ENCODE assay signal across 18 cellular contexts in the genomic region with DNA sequence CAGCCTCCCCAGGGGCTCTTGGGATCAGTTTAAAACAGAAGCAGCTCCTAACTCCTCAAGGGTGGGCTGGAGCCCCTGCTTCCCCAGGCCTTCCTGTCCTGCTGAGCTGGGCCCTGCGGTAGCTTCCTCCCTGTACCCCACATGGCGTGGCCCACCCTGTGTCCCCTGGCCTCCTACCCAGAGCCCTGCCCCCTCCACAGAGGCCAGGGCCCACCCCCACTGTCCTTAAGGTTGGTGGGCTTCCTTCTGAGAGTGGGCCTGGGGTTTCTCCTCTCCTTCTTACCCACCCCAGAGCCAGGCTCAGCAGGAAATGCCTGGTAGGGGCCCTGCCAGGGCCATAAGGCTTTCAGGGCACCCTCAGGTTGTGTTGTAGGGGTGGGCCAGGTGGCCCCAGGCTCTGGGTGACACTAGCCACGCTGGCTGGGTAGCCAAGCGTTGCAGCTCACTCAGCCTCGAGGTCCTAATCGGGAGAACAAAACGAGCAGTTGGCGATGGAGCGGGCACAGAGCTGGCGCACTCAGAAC. TPM values are rescaled to one million over a fixed set of nuclear protein-coding genes. Genes with fewer than 3 reads are reported as not detected.
DNase-seq lines count a peak whose midpoint lies in the region; TF ChIP-seq lines count a peak whose summit lies in the region.
"Had no signal": no experiment of that assay in that cellular context is flagged by ENCODE, and none has a peak within 500 bp of the region (broad histone marks: within the 10 kb centered on the region; RNA-seq: fewer than 3 reads in every experiment).

No MANE protein-coding gene starts in this region.

- no peaks in the 10 kb centered on the region for H3K36me3 ChIP-seq in HUES6 (ENCODE audit: control insufficient read depth, insufficient read depth, low read length)
- no peaks in the 10 kb centered on the region for H3K36me3 ChIP-seq in breast epithelium
- peaks cover 0 to 64% of the 10 kb centered on the region in 2 experiments for H3K36me3 ChIP-seq in mesenchymal stem cell (ENCODE audit: control insufficient read depth in 1 of 2, insufficient read depth in 2 of 2, low read depth in 1 of 2, low read length in 2 of 2)
- H3K36me3 ChIP-seq in subcutaneous abdominal adipose tissue (ENCODE audit: control insufficient read depth in 5 of 5, insufficient read depth in 5 of 5, low read length in 5 of 5): no peaks in the 10 kb centered on the region

- H3K79me1 ChIP-seq in mesenchymal stem cell (replicated peaks; ENCODE audit: low read length, poor library complexity, severe bottlenecking): peaks cover 34% of the 10 kb centered on the region

- H3K27ac ChIP-seq in HUES6 (ENCODE audit: low read depth, low read length) (peak overlapping the region; percentile 48; the same call in 1 of the 2 replicates), breast epithelium (peak overlapping the region; percentile 54 to 57), mesenchymal stem cell (ENCODE audit: low read length, poor library complexity, severe bottlenecking) (no peak overlapping the region), subcutaneous abdominal adipose tissue (ENCODE audit: low read depth, low read length) (peak overlapping the region; percentile 16)
- H3K27ac ChIP-seq: foreskin keratinocyte, HL-60, psoas muscle had no signal

- peak overlapping the region; percentile 25 for H4K91ac ChIP-seq in mesenchymal stem cell (ENCODE audit: low read length)

- H2BK15ac ChIP-seq in mesenchymal stem cell (ENCODE audit: low read depth, poor library complexity, severe bottlenecking): no peak overlapping the region

- no peak overlapping the region for H3K4ac ChIP-seq in mesenchymal stem cell (ENCODE audit: low read depth in 1 of 2, low read length in 2 of 2)

- no peak overlapping the region for H3K14ac ChIP-seq in mesenchymal stem cell (ENCODE audit: low read length in 2 of 2)

- H3K4me1 ChIP-seq in HUES6 (ENCODE audit: control insufficient read depth, insufficient read depth, low read length) (peaks cover 19% of the 10 kb centered on the region), breast epithelium (peaks cover 17 to 49% of the 10 kb centered on the region in 2 donors), mesenchymal stem cell (ENCODE audit: control insufficient read depth, insufficient read depth, low read depth, low read length) (peaks cover 62% of the 10 kb centered on the region), subcutaneous abdominal adipose tissue (ENCODE audit: control insufficient read depth in 5 of 5, insufficient read depth in 5 of 5, low read length in 5 of 5) (peaks cover 26 to 91% (median 83%) of the 10 kb centered on the region in 5 donors)

- no peaks in the 10 kb centered on the region for H3K9me3 ChIP-seq in HUES6 (ENCODE audit: control insufficient read depth, insufficient read depth, low read depth, low read length)
- H3K9me3 ChIP-seq in breast epithelium: no peaks in the 10 kb centered on the region
- no peaks in the 10 kb centered on the region for H3K9me3 ChIP-seq in mesenchymal stem cell (ENCODE audit: control insufficient read depth, low read length)
- H3K9me3 ChIP-seq in subcutaneous abdominal adipose tissue (ENCODE audit: control insufficient read depth in 5 of 5, low read length in 5 of 5): no peaks in the 10 kb centered on the region
- H3K9me3 ChIP-seq: psoas muscle had no signal

- no peak overlapping the region for H2BK5ac ChIP-seq in mesenchymal stem cell (ENCODE audit: low read depth, low read length, poor library complexity, severe bottlenecking)

- no peak for TF ChIP-seq CTCF in breast epithelium (IDR thresholded peaks at IDR 0.05)

- H3K23ac ChIP-seq in mesenchymal stem cell (ENCODE audit: low read length in 2 of 2): no peak overlapping the region

- H3K18ac ChIP-seq in mesenchymal stem cell (ENCODE audit: low read depth in 1 of 2, low read length in 2 of 2): no peak overlapping the region

- H3K4me2 ChIP-seq in mesenchymal stem cell (ENCODE audit: low read length, poor library complexity, severe bottlenecking): no peak overlapping the region

- H3K27me3 ChIP-seq in HUES6 (ENCODE audit: control insufficient read depth, insufficient read depth, low read length): no peaks in the 10 kb centered on the region
- no peaks in the 10 kb centered on the region for H3K27me3 ChIP-seq in breast epithelium
- no peaks in the 10 kb centered on the region for H3K27me3 ChIP-seq in mesenchymal stem cell (ENCODE audit: control insufficient read depth in 1 of 2, insufficient read depth in 1 of 2, low read length in 2 of 2)
- H3K27me3 ChIP-seq in subcutaneous abdominal adipose tissue (ENCODE audit: control insufficient read depth in 5 of 5, insufficient read depth in 4 of 5, low read length in 5 of 5): no peaks in the 10 kb centered on the region
- H3K27me3 ChIP-seq: foreskin keratinocyte had no signal

- H3K4me3 ChIP-seq in HUES6 (ENCODE audit: low read depth, low read length): no peak overlapping the region
- no peak overlapping the region for H3K4me3 ChIP-seq in breast epithelium
- no peak overlapping the region for H3K4me3 ChIP-seq in mesenchymal stem cell (ENCODE audit: insufficient read depth in 1 of 2, low read depth in 1 of 2, low read length in 2 of 2)
- H3K4me3 ChIP-seq in subcutaneous abdominal adipose tissue (ENCODE audit: low read depth in 1 of 5, low read length in 5 of 5): no peak overlapping the region
- H3K4me3 ChIP-seq: K562, psoas muscle had no signal

- no peak for DNase-seq in breast epithelium (ENCODE audit: low spot score in 2 of 2)
- no peak for DNase-seq in mesenchymal stem cell
- DNase-seq in activated CD8-positive, alpha-beta memory T cell treated with anti-CD3 and anti-CD28 coated beads, Interleukin-2, amount 50 U/mL, for 4 hours: no peak
- DNase-seq in NCI-H1930 (lab: John Stamatoyannopoulos, UW): no peak
- DNase-seq in cerebellar nuclear complex (lab: John Stamatoyannopoulos, UW): no peak
- DNase-seq: activated CD4-positive, alpha-beta T cell treated with anti-CD3 and anti-CD28 coated beads, Interleukin-2, amount 50 U/mL, for 4 hours; activated naive CD4-positive, alpha-beta T cell treated with anti-CD3 and anti-CD28 coated beads, Interleukin-2, amount 50 U/mL, for 16 hours; cortex of kidney; foreskin keratinocyte; NCI-H2029 treated with DMSO at 0.1 percent for 48 hours; NCI-H446 treated with DMSO at 0.1 percent for 48 hours; NK-92 treated with Interleukin-12 subunit alpha and Interleukin-12 subunit beta, amount 100 ng/mL, for 24 hours; stimulated activated CD4-positive, alpha-beta T cell treated with anti-CD3 and anti-CD28 coated beads, Interleukin-12 subunit alpha, Interleukin-12 subunit beta, amount 100 ng/mL, for 4 hours had no signal

- no peak overlapping the region for H4K8ac ChIP-seq in mesenchymal stem cell (ENCODE audit: low read length)

- intact Hi-C loops in breast epithelium (cut with DNase I; ENCODE audit: low total_unique reads): no loop called here

- no peak for TF ChIP-seq POLR2A in breast epithelium (IDR thresholded peaks at IDR 0.05)

- WGBS in mesenchymal stem cell: 96% methylated on average over 9 of the region's 10 CpGs

- H2AK5ac ChIP-seq in mesenchymal stem cell (ENCODE audit: low read length, severe bottlenecking): no peak overlapping the region

- H2BK12ac ChIP-seq in mesenchymal stem cell (ENCODE audit: low read length in 2 of 2): no peak overlapping the region

- H3K9ac ChIP-seq in HUES6 (ENCODE audit: low read length): no peak overlapping the region
- H3K9ac ChIP-seq in mesenchymal stem cell (ENCODE audit: low read length): no peak overlapping the region
- H3K9ac ChIP-seq in subcutaneous abdominal adipose tissue (ENCODE audit: low read length in 5 of 5): peak overlapping the region in 2 of 5 donors; percentile 10 to 15

- H2AFZ ChIP-seq in mesenchymal stem cell (ENCODE audit: low read depth, low read length): no peak overlapping the region

- no peak overlapping the region for H2BK120ac ChIP-seq in mesenchymal stem cell (ENCODE audit: low read depth, low read length)

RNA-seq across cellular contexts. Expression of a gene that starts 11.6 kb away (rescaled TPM):
- total RNA-seq in breast epithelium: 10 to 100 TPM; 40.5 to 74.8 (median 59.3) TPM
- 25.7 TPM for polyA plus RNA-seq in mesenchymal stem cell (2013, experiment 1 of 2)
- polyA plus RNA-seq in mesenchymal stem cell (2013, experiment 2 of 2): 26.3 TPM

RNA-seq across cellular contexts. Expression of a gene that starts 39.1 kb away (rescaled TPM):
- 100 to 1,000 TPM; 161 to 193 (median 181) TPM for total RNA-seq in breast epithelium
- 336 TPM for polyA plus RNA-seq in mesenchymal stem cell (2013, experiment 1 of 2)
- polyA plus RNA-seq in mesenchymal stem cell (2013, experiment 2 of 2): 331 TPM

RNA-seq across cellular contexts. Expression of a gene that starts 48.4 kb away (rescaled TPM):
- 10 to 100 TPM; 46.4 to 73.4 (median 64.2) TPM for total RNA-seq in breast epithelium
- 26.1 TPM for polyA plus RNA-seq in mesenchymal stem cell (2013, experiment 1 of 2)
- polyA plus RNA-seq in mesenchymal stem cell (2013, experiment 2 of 2): 25.8 TPM
